Comparison of ENCODE assay signal across 10 cellular contexts in the genomic region with DNA sequence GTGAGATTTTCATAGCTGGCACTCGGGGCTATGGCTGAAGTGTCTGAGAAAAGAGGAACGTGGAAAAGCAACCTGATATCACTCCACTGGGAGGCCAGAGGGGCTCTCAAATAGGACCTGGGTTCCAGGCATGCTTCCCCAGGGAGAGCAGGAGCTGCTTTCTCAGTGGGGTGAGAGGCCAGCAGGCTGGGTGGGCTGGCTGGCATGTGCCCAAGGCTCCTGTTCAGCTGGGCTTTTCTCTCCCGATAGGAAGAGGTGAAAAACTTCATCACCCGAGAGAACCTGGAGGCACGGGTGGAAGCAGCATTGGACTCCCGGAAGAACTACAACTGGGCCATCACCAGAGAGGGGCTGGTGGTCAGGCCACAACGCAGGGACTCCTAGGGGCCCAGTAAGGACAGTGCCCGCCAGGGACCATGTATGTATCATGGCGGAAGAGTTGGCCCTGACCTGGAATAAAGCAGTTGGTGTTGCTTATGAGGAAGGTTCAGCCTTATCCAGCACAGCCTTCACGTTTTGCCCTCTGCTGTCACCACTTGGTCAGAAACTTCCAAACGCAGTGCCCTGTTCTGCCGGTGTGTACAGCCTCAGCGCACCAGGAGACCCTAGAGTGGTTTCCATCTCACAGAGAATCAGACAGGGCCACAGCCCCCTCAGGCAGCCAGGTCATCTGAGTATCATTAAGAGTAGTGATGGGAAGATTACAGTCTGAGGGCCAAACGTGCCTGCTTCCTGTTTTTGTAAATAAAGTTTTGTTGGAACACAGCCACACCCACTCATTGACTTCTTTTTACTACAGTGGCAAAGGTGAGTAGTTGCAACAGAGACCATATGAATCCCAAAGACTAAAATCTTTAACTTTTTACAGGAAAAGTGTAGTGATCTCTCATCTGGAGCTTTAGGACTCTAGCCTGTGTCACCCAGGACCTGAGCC. TPM values are rescaled to one million over a fixed set of nuclear protein-coding genes. Genes with fewer than 3 reads are reported as not detected.
DNase-seq lines count a peak whose midpoint lies in the region; ATAC-seq and TF ChIP-seq lines count a peak whose summit lies in the region.
"Had no signal": no experiment of that assay in that cellular context is flagged by ENCODE, and none has a peak within 500 bp of the region (broad histone marks: within the 10 kb centered on the region; RNA-seq: fewer than 3 reads in every experiment).

No MANE protein-coding gene starts in this region.

- H4K20me1 ChIP-seq in neural cell (ENCODE audit: insufficient read depth), result no peaks in the 10 kb centered on the region

- TF ChIP-seq RAD21 in neural cell (conservative IDR thresholded peaks at IDR 0.05), result no peak

- peak overlapping the region; percentile 97 for H3K4me3 Mint-ChIP-seq in Calu3 (ENCODE audit: low read depth, unreplicated experiment)
- H3K4me3 Mint-ChIP-seq in activated naive CD8-positive, alpha-beta T cell treated with anti-CD3 and anti-CD28 coated beads, Interleukin-2, amount 10 ng/mL, durations not matched to agents 7 days and 5 days, result peak overlapping the region; percentile 91

- H3K9me2 ChIP-seq in neural cell (ENCODE audit: insufficient read depth, low read length), result no peaks in the 10 kb centered on the region

- in situ Hi-C loops in KBM-7 (cut with MboI; ENCODE audit: low pct_unique_long_range_greater_than_20kb, low sequenced_read_pairs), result no loop called here

- no peaks in the 10 kb centered on the region for H3K9me3 Mint-ChIP-seq in Calu3 (ENCODE audit: low read depth, unreplicated experiment)
- no peaks in the 10 kb centered on the region for H3K9me3 Mint-ChIP-seq in activated naive CD8-positive, alpha-beta T cell treated with anti-CD3 and anti-CD28 coated beads, Interleukin-2, amount 10 ng/mL, durations not matched to agents 7 days and 5 days

- no peak for TF ChIP-seq EP300 in neural cell (conservative IDR thresholded peaks at IDR 0.05; ENCODE audit: poor library complexity, severe bottlenecking)

- peaks cover 14% of the 10 kb centered on the region for H3K4me1 Mint-ChIP-seq in Calu3 (ENCODE audit: low read depth, unreplicated experiment)
- peaks cover 23% of the 10 kb centered on the region for H3K4me1 Mint-ChIP-seq in activated naive CD8-positive, alpha-beta T cell treated with anti-CD3 and anti-CD28 coated beads, Interleukin-2, amount 10 ng/mL, durations not matched to agents 7 days and 5 days

- no peak for DNase-seq in Calu3
- peak; percentile 67 for DNase-seq in KBM-7
- no peak for DNase-seq in activated naive CD8-positive, alpha-beta T cell treated with anti-CD3 and anti-CD28 coated beads, Interleukin-2, amount 10 ng/mL, durations not matched to agents 7 days and 5 days
- no peak for DNase-seq in colonic mucosa
- DNase-seq in LoVo (ENCODE audit: low spot score), result no peak
- DNase-seq: GF-D8, HCEC 1CT, SIG-M5 had no signal

- peak overlapping the region; percentile 39 for H3K4me2 ChIP-seq in neural cell (ENCODE audit: low read length)

- BruUV-seq in Calu3 (replicated peaks; lab: Mats Ljungman, UMichigan), result TSS peak; percentile 49

- TF ChIP-seq CTCF in Calu3 (IDR thresholded peaks at IDR 0.05; ENCODE audit: unreplicated experiment) (no peak), neural cell (IDR thresholded peaks at IDR 0.05; ENCODE audit: poor library complexity, severe bottlenecking) (no peak), colonic mucosa (IDR thresholded peaks at IDR 0.05) (no peak)

- H3K79me2 ChIP-seq in neural cell (replicated peaks; ENCODE audit: insufficient read depth, low read length), result peaks cover 6% of the 10 kb centered on the region

- H3K9me3 ChIP-seq in neural cell (ENCODE audit: low read length) (no peaks in the 10 kb centered on the region), colonic mucosa (no peaks in the 10 kb centered on the region)

- intact Hi-C loops in Calu3 (cut with micrococcal nuclease; ENCODE audit: unreplicated experiment) (no loop called here), colonic mucosa (cut with DNase I) (no loop called here)

- H3K36me3 Mint-ChIP-seq in Calu3 (ENCODE audit: insufficient read depth, unreplicated experiment), result peaks cover 25% of the 10 kb centered on the region
- peaks cover 10% of the 10 kb centered on the region for H3K36me3 Mint-ChIP-seq in activated naive CD8-positive, alpha-beta T cell treated with anti-CD3 and anti-CD28 coated beads, Interleukin-2, amount 10 ng/mL, durations not matched to agents 7 days and 5 days

- H3K27me3 Mint-ChIP-seq in Calu3 (ENCODE audit: unreplicated experiment), result no peaks in the 10 kb centered on the region
- no peaks in the 10 kb centered on the region for H3K27me3 Mint-ChIP-seq in activated naive CD8-positive, alpha-beta T cell treated with anti-CD3 and anti-CD28 coated beads, Interleukin-2, amount 10 ng/mL, durations not matched to agents 7 days and 5 days

- no peak overlapping the region for H3K27ac ChIP-seq in neural cell (ENCODE audit: low read length)
- H3K27ac ChIP-seq in colonic mucosa, result no peak overlapping the region

- no peaks in the 10 kb centered on the region for H3K27me3 ChIP-seq in neural cell (ENCODE audit: insufficient read depth, low read depth, low read length)
- H3K27me3 ChIP-seq in colonic mucosa, result no peaks in the 10 kb centered on the region

- peak overlapping the region; percentile 89 for H3K4me3 ChIP-seq in neural cell (ENCODE audit: low read length)
- H3K4me3 ChIP-seq in colonic mucosa, result no peak overlapping the region

- no peaks in the 10 kb centered on the region for H3F3A ChIP-seq in neural cell (ENCODE audit: insufficient read depth, low read length, poor library complexity, severe bottlenecking)

- POLR2A ChIA-PET in activated naive CD8-positive, alpha-beta T cell treated with anti-CD3 and anti-CD28 coated beads, Interleukin-2, amount 10 ng/mL, durations not matched to agents 7 days and 5 days (lab: Charles Lee), result no interaction called here

- no peaks in the 10 kb centered on the region for H3K36me3 ChIP-seq in neural cell (ENCODE audit: insufficient read depth, low read length)
- H3K36me3 ChIP-seq in colonic mucosa, result peaks cover 10% of the 10 kb centered on the region

- no peak overlapping the region for H3K9ac ChIP-seq in neural cell (ENCODE audit: low read length)
- no peak overlapping the region for H3K9ac ChIP-seq in colonic mucosa (ENCODE audit: low read depth in 2 of 2, low read length in 2 of 2)

- no peak overlapping the region for H3K27ac Mint-ChIP-seq in Calu3 (ENCODE audit: unreplicated experiment)
- no peak overlapping the region for H3K27ac Mint-ChIP-seq in activated naive CD8-positive, alpha-beta T cell treated with anti-CD3 and anti-CD28 coated beads, Interleukin-2, amount 10 ng/mL, durations not matched to agents 7 days and 5 days

- peaks cover 6% of the 10 kb centered on the region for H3K4me1 ChIP-seq in colonic mucosa

- no peak overlapping the region for H2AFZ ChIP-seq in neural cell (ENCODE audit: low read depth, low read length)

- ATAC-seq in activated naive CD8-positive, alpha-beta T cell treated with anti-CD3 and anti-CD28 coated beads, Interleukin-2, amount 10 ng/mL, durations not matched to agents 7 days and 5 days (ENCODE audit: low read depth), result no peak
- ATAC-seq in HG03354 (IDR thresholded peaks at IDR 0.05; ENCODE audit: poor library complexity, severe bottlenecking, unreplicated experiment), result no peak

- CTCF ChIA-PET in Calu3 (lab: Charles Lee), result no interaction called here

TF ChIP-seq in neural cell, 6 proteins besides CTCF, POLR2A, EP300 and RAD21 (continues in another document):
- no peak for TF ChIP-seq MXI1 (conservative IDR thresholded peaks at IDR 0.05; ENCODE audit: poor library complexity, severe bottlenecking)
- TF ChIP-seq EZH2 (IDR thresholded peaks at IDR 0.05; ENCODE audit: borderline replicate concordance, insufficient read depth, low read length, poor library complexity, severe bottlenecking), result no peak
- TF ChIP-seq SMC3 (conservative IDR thresholded peaks at IDR 0.05; ENCODE audit: poor library complexity), result no peak

RNA-seq across cellular contexts. Expression of a gene that starts 1.9 kb away (rescaled TPM):
- total RNA-seq in Calu3 (2022), result 30.7 and 35.6 TPM in 2 replicates
- total RNA-seq in activated naive CD8-positive, alpha-beta T cell treated with anti-CD3 and anti-CD28 coated beads, Interleukin-2, amount 10 ng/mL, durations not matched to agents 7 days and 5 days, result 10 to 100 TPM; 30.4 to 32.6 TPM
- 134 and 142 TPM in 2 replicates for polyA plus RNA-seq in neural cell
- 45.5 and 46.8 TPM in 2 replicates for polyA minus RNA-seq in neural cell
- total RNA-seq in colonic mucosa, result 10 to 100 TPM; 37.6 to 72.5 TPM

RNA-seq across cellular contexts. Expression of a gene that starts 4.3 kb away (rescaled TPM):
- total RNA-seq in Calu3 (2022) (0.50 and 1.7 TPM in 2 replicates), colonic mucosa (not detected)
- total RNA-seq in activated naive CD8-positive, alpha-beta T cell treated with anti-CD3 and anti-CD28 coated beads, Interleukin-2, amount 10 ng/mL, durations not matched to agents 7 days and 5 days, result 1 to 10 TPM in 1 of 2 experiments, under 1 TPM in 1; 0.85 to 1.6 TPM
- polyA plus RNA-seq in neural cell, result 1.9 and 3.0 TPM in 2 replicates
- polyA minus RNA-seq in neural cell, result 0.97 and 1.0 TPM in 2 replicates

RNA-seq across cellular contexts. Expression of a gene that starts 23.7 kb away (rescaled TPM):
- total RNA-seq in Calu3 (2022) (not detected in 2 replicates), colonic mucosa (not detected)
- total RNA-seq in activated naive CD8-positive, alpha-beta T cell treated with anti-CD3 and anti-CD28 coated beads, Interleukin-2, amount 10 ng/mL, durations not matched to agents 7 days and 5 days, result under 1 TPM; 0.68 to 0.89 TPM
- not detected in 2 replicates for polyA plus RNA-seq in neural cell
- polyA minus RNA-seq in neural cell, result not detected in 2 replicates

RNA-seq across cellular contexts. Expression of a gene that starts 36.8 kb away (rescaled TPM):
- not detected in 2 replicates for total RNA-seq in Calu3 (2022)
- total RNA-seq in activated naive CD8-positive, alpha-beta T cell treated with anti-CD3 and anti-CD28 coated beads, Interleukin-2, amount 10 ng/mL, durations not matched to agents 7 days and 5 days, result not detected
- polyA plus RNA-seq in neural cell, result not detected in 2 replicates
- not detected in 2 replicates for polyA minus RNA-seq in neural cell
- total RNA-seq in colonic mucosa, result not detected
